In the genomic region with DNA sequence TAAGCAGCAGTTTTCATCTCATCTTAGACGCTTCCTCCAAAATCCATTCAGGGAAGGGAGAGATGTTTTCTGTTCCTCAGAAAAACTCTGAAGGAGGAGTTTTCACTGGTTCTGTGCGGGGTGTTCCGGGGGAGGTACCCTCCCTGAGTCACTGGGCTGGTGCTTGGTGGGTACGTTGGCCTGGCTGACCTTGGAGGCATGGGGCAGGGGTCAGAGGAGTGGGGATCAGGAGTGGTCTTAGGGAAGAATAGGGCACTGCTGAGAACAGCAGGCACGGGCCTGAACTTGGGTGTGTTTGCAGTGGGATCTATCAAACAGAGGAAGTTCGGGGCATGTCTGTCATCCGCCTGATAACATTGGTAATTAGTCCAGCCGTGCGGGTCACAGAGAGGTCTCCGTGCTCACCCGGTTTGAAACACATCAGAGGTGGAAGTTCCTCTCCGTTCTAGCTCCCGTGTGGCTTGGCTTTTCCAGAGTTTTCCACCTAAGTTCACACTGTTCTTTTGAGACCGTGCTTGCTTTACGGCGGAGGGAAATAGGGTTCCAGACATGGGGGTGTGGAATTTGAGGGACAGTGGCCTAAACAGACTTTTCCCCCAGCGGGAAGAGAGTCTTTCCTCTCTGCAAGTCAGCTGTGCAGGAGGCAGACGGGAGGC, we compare ENCODE assay signal across 1 cellular context.
TF ChIP-seq lines count a peak whose summit lies in the region.

No MANE protein-coding gene starts in this region.

TF ChIP-seq in HepG2, 621 proteins besides CTCF, POLR2A, EP300 and RAD21 (continued from another document):
- TF ChIP-seq TAF15 (IDR thresholded peaks at IDR 0.05; ENCODE audit: low read depth, low read length, poor library complexity, severe bottlenecking), result no peak
- TF ChIP-seq ELF4 (CRISPR knock-in tag; IDR thresholded peaks at IDR 0.05; ENCODE audit: borderline replicate concordance), result no peak
- TF ChIP-seq GZF1 (CRISPR knock-in tag; IDR thresholded peaks at IDR 0.05), result no peak
- no peak; the same call in 1 of the 2 replicates for TF ChIP-seq KMT2A (CRISPR knock-in tag; IDR thresholded peaks at IDR 0.05)
- no peak for TF ChIP-seq ZMYM3 (CRISPR knock-in tag; IDR thresholded peaks at IDR 0.05)
- no peak for TF ChIP-seq KDM3A (CRISPR knock-in tag; IDR thresholded peaks at IDR 0.05; ENCODE audit: low read depth)
- 0 out of 2 replicates have a peak, but pooled peaks have one; percentile 8 for TF ChIP-seq ZNF766 (CRISPR knock-in tag; IDR thresholded peaks at IDR 0.05; ENCODE audit: borderline replicate concordance)
- TF ChIP-seq, protein P1, sequence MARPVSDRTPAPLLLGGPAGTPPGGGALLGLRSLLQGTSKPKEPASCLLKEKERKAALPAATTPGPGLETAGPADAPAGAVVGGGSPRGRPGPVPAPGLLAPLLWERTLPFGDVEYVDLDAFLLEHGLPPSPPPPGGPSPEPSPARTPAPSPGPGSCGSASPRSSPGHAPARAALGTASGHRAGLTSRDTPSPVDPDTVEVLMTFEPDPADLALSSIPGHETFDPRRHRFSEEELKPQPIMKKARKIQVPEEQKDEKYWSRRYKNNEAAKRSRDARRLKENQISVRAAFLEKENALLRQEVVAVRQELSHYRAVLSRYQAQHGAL (CRISPR knock-in tag; IDR thresholded peaks at IDR 0.05; ENCODE audit: not compliant biosample characterization), result no peak
- TF ChIP-seq SMAD1 (CRISPR knock-in tag; IDR thresholded peaks at IDR 0.05; ENCODE audit: borderline replicate concordance, low read depth), result no peak
- TF ChIP-seq, protein P2, sequence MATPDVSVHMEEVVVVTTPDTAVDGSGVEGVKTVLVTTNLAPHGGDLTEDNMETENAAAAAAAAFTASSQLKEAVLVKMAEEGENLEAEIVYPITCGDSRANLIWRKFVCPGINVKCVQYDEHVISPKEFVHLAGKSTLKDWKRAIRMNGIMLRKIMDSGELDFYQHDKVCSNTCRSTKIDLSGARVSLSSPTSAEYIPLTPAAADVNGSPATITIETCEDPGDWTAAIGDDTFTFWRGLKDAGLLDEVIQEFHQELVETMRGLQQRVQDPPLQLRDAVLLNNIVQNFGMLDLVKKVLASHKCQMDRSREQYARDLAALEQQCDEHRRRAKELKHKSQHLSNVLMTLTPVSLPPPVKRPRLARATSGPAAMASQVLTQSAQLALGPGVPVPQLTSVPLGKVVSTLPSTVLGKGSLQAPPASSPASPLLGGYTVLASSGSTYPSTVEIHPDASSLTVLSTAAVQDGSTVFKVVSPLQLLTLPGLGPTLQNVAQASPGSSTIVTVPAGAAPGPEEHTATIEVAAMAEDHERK (CRISPR knock-in tag; IDR thresholded peaks at IDR 0.05; ENCODE audit: low read depth), result no peak
- no peak for TF ChIP-seq ZIK1 (CRISPR knock-in tag; IDR thresholded peaks at IDR 0.05; ENCODE audit: borderline replicate concordance, low read depth)
- TF ChIP-seq ZNF235 (CRISPR knock-in tag; IDR thresholded peaks at IDR 0.05; ENCODE audit: borderline replicate concordance), result 0 out of 2 replicates have a peak, but pooled peaks have one; percentile 53
- TF ChIP-seq, protein P3, sequence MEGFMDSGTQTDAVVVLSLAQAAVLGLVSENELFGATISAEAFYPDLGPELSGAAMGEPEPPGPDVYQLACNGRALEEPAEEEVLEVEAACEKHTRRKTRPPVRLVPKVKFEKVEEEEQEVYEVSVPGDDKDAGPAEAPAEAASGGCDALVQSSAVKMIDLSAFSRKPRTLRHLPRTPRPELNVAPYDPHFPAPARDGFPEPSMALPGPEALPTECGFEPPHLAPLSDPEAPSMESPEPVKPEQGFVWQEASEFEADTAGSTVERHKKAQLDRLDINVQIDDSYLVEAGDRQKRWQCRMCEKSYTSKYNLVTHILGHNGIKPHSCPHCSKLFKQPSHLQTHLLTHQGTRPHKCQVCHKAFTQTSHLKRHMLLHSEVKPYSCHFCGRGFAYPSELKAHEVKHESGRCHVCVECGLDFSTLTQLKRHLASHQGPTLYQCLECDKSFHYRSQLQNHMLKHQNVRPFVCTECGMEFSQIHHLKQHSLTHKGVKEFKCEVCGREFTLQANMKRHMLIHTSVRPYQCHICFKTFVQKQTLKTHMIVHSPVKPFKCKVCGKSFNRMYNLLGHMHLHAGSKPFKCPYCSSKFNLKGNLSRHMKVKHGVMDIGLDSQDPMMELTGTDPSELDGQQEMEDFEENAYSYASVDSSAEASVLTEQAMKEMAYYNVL (CRISPR knock-in tag; IDR thresholded peaks at IDR 0.05; ENCODE audit: borderline replicate concordance), result 0 out of 2 replicates have a peak, but pooled peaks have one; percentile 29
- TF ChIP-seq, protein P4, sequence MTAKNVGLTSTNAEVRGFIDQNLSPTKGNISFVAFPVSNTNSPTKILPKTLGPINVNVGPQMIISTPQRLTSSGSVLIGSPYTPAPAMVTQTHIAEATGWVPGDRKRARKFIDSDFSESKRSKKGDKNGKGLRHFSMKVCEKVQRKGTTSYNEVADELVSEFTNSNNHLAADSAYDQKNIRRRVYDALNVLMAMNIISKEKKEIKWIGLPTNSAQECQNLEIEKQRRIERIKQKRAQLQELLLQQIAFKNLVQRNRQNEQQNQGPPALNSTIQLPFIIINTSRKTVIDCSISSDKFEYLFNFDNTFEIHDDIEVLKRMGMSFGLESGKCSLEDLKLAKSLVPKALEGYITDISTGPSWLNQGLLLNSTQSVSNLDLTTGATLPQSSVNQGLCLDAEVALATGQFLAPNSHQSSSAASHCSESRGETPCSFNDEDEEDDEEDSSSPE (CRISPR knock-in tag; IDR thresholded peaks at IDR 0.05), result no peak
- 0 out of 2 replicates have a peak, but pooled peaks have one; percentile 78 for TF ChIP-seq FLYWCH1 (CRISPR knock-in tag; IDR thresholded peaks at IDR 0.05)
- TF ChIP-seq MED8 (CRISPR knock-in tag; IDR thresholded peaks at IDR 0.05; ENCODE audit: insufficient replicate concordance), result peak; percentile 42
- TF ChIP-seq, protein P5, sequence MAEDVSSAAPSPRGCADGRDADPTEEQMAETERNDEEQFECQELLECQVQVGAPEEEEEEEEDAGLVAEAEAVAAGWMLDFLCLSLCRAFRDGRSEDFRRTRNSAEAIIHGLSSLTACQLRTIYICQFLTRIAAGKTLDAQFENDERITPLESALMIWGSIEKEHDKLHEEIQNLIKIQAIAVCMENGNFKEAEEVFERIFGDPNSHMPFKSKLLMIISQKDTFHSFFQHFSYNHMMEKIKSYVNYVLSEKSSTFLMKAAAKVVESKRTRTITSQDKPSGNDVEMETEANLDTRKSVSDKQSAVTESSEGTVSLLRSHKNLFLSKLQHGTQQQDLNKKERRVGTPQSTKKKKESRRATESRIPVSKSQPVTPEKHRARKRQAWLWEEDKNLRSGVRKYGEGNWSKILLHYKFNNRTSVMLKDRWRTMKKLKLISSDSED (CRISPR knock-in tag; IDR thresholded peaks at IDR 0.05), result 0 out of 2 replicates have a peak, but pooled peaks have one; percentile 9
- TF ChIP-seq, protein P6, sequence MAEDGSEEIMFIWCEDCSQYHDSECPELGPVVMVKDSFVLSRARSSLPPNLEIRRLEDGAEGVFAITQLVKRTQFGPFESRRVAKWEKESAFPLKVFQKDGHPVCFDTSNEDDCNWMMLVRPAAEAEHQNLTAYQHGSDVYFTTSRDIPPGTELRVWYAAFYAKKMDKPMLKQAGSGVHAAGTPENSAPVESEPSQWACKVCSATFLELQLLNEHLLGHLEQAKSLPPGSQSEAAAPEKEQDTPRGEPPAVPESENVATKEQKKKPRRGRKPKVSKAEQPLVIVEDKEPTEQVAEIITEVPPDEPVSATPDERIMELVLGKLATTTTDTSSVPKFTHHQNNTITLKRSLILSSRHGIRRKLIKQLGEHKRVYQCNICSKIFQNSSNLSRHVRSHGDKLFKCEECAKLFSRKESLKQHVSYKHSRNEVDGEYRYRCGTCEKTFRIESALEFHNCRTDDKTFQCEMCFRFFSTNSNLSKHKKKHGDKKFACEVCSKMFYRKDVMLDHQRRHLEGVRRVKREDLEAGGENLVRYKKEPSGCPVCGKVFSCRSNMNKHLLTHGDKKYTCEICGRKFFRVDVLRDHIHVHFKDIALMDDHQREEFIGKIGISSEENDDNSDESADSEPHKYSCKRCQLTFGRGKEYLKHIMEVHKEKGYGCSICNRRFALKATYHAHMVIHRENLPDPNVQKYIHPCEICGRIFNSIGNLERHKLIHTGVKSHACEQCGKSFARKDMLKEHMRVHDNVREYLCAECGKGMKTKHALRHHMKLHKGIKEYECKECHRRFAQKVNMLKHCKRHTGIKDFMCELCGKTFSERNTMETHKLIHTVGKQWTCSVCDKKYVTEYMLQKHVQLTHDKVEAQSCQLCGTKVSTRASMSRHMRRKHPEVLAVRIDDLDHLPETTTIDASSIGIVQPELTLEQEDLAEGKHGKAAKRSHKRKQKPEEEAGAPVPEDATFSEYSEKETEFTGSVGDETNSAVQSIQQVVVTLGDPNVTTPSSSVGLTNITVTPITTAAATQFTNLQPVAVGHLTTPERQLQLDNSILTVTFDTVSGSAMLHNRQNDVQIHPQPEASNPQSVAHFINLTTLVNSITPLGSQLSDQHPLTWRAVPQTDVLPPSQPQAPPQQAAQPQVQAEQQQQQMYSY (CRISPR knock-in tag; IDR thresholded peaks at IDR 0.05), result no peak
- no peak for TF ChIP-seq SMYD3 (CRISPR knock-in tag; IDR thresholded peaks at IDR 0.05)
- 0 out of 2 replicates have a peak, but pooled peaks have one; percentile 37 for TF ChIP-seq ZMYM2 (CRISPR knock-in tag; IDR thresholded peaks at IDR 0.05)
- TF ChIP-seq, protein P7, sequence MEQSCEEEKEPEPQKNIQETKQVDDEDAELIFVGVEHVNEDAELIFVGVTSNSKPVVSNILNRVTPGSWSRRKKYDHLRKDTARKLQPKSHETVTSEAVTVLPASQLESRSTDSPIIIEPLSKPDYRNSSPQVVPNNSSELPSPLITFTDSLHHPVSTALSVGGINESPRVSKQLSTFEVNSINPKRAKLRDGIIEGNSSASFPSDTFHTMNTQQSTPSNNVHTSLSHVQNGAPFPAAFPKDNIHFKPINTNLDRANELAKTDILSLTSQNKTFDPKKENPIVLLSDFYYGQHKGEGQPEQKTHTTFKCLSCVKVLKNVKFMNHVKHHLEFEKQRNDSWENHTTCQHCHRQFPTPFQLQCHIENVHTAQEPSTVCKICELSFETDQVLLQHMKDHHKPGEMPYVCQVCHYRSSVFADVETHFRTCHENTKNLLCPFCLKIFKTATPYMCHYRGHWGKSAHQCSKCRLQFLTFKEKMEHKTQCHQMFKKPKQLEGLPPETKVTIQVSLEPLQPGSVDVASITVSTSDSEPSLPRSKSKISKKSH (CRISPR knock-in tag; IDR thresholded peaks at IDR 0.05; ENCODE audit: borderline replicate concordance), result no peak
- no peak for TF ChIP-seq SP140L (CRISPR knock-in tag; IDR thresholded peaks at IDR 0.05; ENCODE audit: borderline replicate concordance)
- TF ChIP-seq CBX5 (CRISPR knock-in tag; IDR thresholded peaks at IDR 0.05; ENCODE audit: borderline replicate concordance), result no peak
- no peak for TF ChIP-seq ZBTB1 (CRISPR knock-in tag; IDR thresholded peaks at IDR 0.05; ENCODE audit: borderline replicate concordance)
- no peak for TF ChIP-seq TEAD3 (CRISPR knock-in tag; optimal IDR thresholded peaks at IDR 0.05; ENCODE audit: borderline replicate concordance)
- TF ChIP-seq RARG (CRISPR knock-in tag; IDR thresholded peaks at IDR 0.05; ENCODE audit: low read depth), result no peak
- TF ChIP-seq NR2C2 (CRISPR knock-in tag; IDR thresholded peaks at IDR 0.05; ENCODE audit: borderline replicate concordance), result no peak
- no peak for TF ChIP-seq GABPB1 (CRISPR knock-in tag; IDR thresholded peaks at IDR 0.05)
- TF ChIP-seq ZNF44 (CRISPR knock-in tag; IDR thresholded peaks at IDR 0.05), result no peak
- TF ChIP-seq ZNF607 (CRISPR knock-in tag; IDR thresholded peaks at IDR 0.05; ENCODE audit: borderline replicate concordance), result no peak
- no peak for TF ChIP-seq YY1 (IDR thresholded peaks at IDR 0.05; ENCODE audit: insufficient read depth, insufficient replicate concordance, low read depth, low read length)
- TF ChIP-seq, protein P8, sequence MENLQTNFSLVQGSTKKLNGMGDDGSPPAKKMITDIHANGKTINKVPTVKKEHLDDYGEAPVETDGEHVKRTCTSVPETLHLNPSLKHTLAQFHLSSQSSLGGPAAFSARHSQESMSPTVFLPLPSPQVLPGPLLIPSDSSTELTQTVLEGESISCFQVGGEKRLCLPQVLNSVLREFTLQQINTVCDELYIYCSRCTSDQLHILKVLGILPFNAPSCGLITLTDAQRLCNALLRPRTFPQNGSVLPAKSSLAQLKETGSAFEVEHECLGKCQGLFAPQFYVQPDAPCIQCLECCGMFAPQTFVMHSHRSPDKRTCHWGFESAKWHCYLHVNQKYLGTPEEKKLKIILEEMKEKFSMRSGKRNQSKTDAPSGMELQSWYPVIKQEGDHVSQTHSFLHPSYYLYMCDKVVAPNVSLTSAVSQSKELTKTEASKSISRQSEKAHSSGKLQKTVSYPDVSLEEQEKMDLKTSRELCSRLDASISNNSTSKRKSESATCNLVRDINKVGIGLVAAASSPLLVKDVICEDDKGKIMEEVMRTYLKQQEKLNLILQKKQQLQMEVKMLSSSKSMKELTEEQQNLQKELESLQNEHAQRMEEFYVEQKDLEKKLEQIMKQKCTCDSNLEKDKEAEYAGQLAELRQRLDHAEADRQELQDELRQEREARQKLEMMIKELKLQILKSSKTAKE (CRISPR knock-in tag; IDR thresholded peaks at IDR 0.05; ENCODE audit: borderline replicate concordance), result peak; percentile 39; the same call in 1 of the 2 replicates
- no peak for TF ChIP-seq HDAC2 (CRISPR knock-in tag; IDR thresholded peaks at IDR 0.05)
- TF ChIP-seq MEF2D (CRISPR knock-in tag; IDR thresholded peaks at IDR 0.05), result no peak
- no peak for TF ChIP-seq CHCHD3 (CRISPR knock-in tag; IDR thresholded peaks at IDR 0.05)
